25 cellular contexts compared by ENCODE assay signal in the genomic region with DNA sequence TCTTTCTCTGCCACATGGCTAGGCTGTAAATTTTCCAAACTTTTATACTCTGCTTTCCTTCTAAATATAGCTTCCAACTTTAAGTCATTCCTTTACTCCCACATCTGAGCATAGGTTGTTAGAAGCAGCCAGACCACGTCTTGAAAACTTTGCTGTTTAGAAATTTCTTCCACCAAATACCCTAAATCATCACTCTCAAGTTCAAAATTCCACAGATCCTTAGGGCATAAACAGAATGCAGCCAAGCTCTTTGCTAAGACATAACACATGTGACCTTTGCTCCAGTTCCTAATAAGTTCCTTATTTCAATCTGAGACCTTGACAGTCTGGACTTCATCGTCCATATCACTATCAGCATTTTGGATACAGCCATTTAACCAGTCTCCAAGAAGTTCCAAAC.
"Had no signal": no experiment of that assay in that cellular context is flagged by ENCODE, and none has a peak within 500 bp of the region (broad histone marks: within the 10 kb centered on the region; RNA-seq: fewer than 3 reads in every experiment).

No MANE protein-coding gene starts in this region.

- H3K4me2 ChIP-seq: hepatocyte, neural progenitor cell, smooth muscle cell had no signal

- H3K9ac ChIP-seq: neural progenitor cell had no signal

- H3K4me3 ChIP-seq: hepatocyte, left lung, lung, neural progenitor cell, smooth muscle cell, stomach, suprapubic skin, tibial nerve had no signal

- H3K27ac ChIP-seq: hepatocyte, left lung, neural progenitor cell, stomach, suprapubic skin, tibial nerve had no signal

- ATAC-seq: activated T-cell treated with anti-CD3 and anti-CD28 coated beads, Interleukin-2, amount 50 U/mL, for 4 hours; left lung; naive thymus-derived CD8-positive, alpha-beta T cell; sciatic nerve; stimulated activated memory B cell treated with anti-CD40 and anti-IgM and Interleukin-4, amounts not matched to agents 10 μg/mL and 1 μg/mL and 100 μg/mL, for 72 hours; T-helper 17 cell had no signal

- DNase-seq: activated CD4-positive, alpha-beta T cell treated with anti-CD3 and anti-CD28 coated beads for 4 hours; activated CD4-positive, alpha-beta T cell treated with anti-CD3 and anti-CD28 coated beads, Interleukin-2, amount 50 U/mL, for 48 hours; activated CD4-positive, CD25-positive, alpha-beta regulatory T cell; activated CD8-positive, alpha-beta memory T cell treated with anti-CD3 and anti-CD28 coated beads, Interleukin-2, amount 50 U/mL, for 48 hours; activated naive CD4-positive, alpha-beta T cell; activated naive CD8-positive, alpha-beta T cell treated with anti-CD3 and anti-CD28 coated beads for 36 hours; activated T-cell treated with anti-CD3 and anti-CD28 coated beads, Interleukin-2, amount 50 U/mL, for 4 hours; effector CD8-positive, alpha-beta T cell; foreskin melanocyte; glutamatergic neuron; immature natural killer cell; kidney glomerular epithelial cell; naive thymus-derived CD8-positive, alpha-beta T cell; stimulated activated CD4-positive, alpha-beta T cell treated with anti-CD3 and anti-CD28 coated beads, Interleukin-15, amount 100 ng/mL, for 24 hours; stomach; T-helper 17 cell had no signal

- H3K27me3 ChIP-seq: hepatocyte, left lung, neural progenitor cell, stomach, suprapubic skin, tibial nerve had no signal

- H3K79me2 ChIP-seq: hepatocyte had no signal

- H2AFZ ChIP-seq: hepatocyte, neural progenitor cell had no signal

- H3K4me1 ChIP-seq: left lung, stomach, suprapubic skin, tibial nerve had no signal

- H3K36me3 ChIP-seq: left lung, neural progenitor cell, stomach, suprapubic skin, tibial nerve had no signal
